In genomic region chr17:1645207-1646171, GRCh38 we compare ENCODE assay signal across 8 cellular contexts. TPM values are rescaled to one million over a fixed set of nuclear protein-coding genes. Genes with fewer than 3 reads are reported as not detected.
DNase-seq lines count a peak whose midpoint lies in the region; ATAC-seq and TF ChIP-seq lines count a peak whose summit lies in the region.

A gene with protein sequence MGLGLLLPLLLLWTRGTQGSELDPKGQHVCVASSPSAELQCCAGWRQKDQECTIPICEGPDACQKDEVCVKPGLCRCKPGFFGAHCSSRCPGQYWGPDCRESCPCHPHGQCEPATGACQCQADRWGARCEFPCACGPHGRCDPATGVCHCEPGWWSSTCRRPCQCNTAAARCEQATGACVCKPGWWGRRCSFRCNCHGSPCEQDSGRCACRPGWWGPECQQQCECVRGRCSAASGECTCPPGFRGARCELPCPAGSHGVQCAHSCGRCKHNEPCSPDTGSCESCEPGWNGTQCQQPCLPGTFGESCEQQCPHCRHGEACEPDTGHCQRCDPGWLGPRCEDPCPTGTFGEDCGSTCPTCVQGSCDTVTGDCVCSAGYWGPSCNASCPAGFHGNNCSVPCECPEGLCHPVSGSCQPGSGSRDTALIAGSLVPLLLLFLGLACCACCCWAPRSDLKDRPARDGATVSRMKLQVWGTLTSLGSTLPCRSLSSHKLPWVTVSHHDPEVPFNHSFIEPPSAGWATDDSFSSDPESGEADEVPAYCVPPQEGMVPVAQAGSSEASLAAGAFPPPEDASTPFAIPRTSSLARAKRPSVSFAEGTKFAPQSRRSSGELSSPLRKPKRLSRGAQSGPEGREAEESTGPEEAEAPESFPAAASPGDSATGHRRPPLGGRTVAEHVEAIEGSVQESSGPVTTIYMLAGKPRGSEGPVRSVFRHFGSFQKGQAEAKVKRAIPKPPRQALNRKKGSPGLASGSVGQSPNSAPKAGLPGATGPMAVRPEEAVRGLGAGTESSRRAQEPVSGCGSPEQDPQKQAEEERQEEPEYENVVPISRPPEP (minus strand): TSS chr17:1645732. CDS start chr17:1645697, 35 bp downstream.

- in situ Hi-C loops in endometrial microvascular endothelial cells (cut with HindIII; ENCODE audit: inconsistent ontology term, low pct_unique_long_range_greater_than_20kb, low sequenced_read_pairs) = no loop called here

- POLR2A ChIA-PET in naive thymus-derived CD8-positive, alpha-beta T cell (lab: Charles Lee) = interaction anchor here (0.7 to 2.0 kb wide), 3 partner anchors 16 to 382 kb away, joined by 3 to 13 read pairs (median 3); partner anchors contain the start of gene SLC43A2

- no peaks in the 10 kb centered on the region for H3K27me3 Mint-ChIP-seq in naive thymus-derived CD8-positive, alpha-beta T cell

- no peak for ATAC-seq in naive thymus-derived CD8-positive, alpha-beta T cell
- no peak for ATAC-seq in GM21529 (IDR thresholded peaks at IDR 0.05; ENCODE audit: unreplicated experiment)

- H3K36me3 ChIP-seq in Loucy (ENCODE audit: insufficient read depth, low read length) = peaks cover 6% of the 10 kb centered on the region; the same call in 1 of the 2 replicates

- peaks cover 0 to under 1% (median 0%) of the 10 kb centered on the region in 3 donors for H3K36me3 Mint-ChIP-seq in naive thymus-derived CD8-positive, alpha-beta T cell

- peaks cover 12% of the 10 kb centered on the region for H4K20me1 ChIP-seq in Loucy (ENCODE audit: insufficient read depth, low read length, poor library complexity, severe bottlenecking)

- H3K9me3 ChIP-seq in Loucy (ENCODE audit: insufficient read depth, low read depth, low read length) = no peaks in the 10 kb centered on the region

- H3K9me2 ChIP-seq in Loucy (replicated peaks; ENCODE audit: low read depth, low read length) = no peaks in the 10 kb centered on the region

- peak within 1 kb of the TSS; percentile 96 for H3K9ac ChIP-seq in Loucy (ENCODE audit: low read depth, low read length, poor library complexity, severe bottlenecking)

- peaks cover 27% of the 10 kb centered on the region for H3K4me1 ChIP-seq in Loucy (ENCODE audit: insufficient read depth, low read length, poor library complexity, severe bottlenecking)

- peak within 1 kb of the TSS; percentile 63 for H2AFZ ChIP-seq in Loucy (ENCODE audit: low read length)

- H3K27me3 ChIP-seq in Loucy (ENCODE audit: insufficient read depth, low read length, poor library complexity, severe bottlenecking) = no peaks in the 10 kb centered on the region

- H3K9me3 Mint-ChIP-seq in naive thymus-derived CD8-positive, alpha-beta T cell = peaks cover 0 to 2% (median 0%) of the 10 kb centered on the region in 9 donors

- peaks cover 5 to 34% (median 26%) of the 10 kb centered on the region in 4 donors for H3K4me1 Mint-ChIP-seq in naive thymus-derived CD8-positive, alpha-beta T cell

- peaks cover 21% of the 10 kb centered on the region for H3K79me2 ChIP-seq in Loucy (ENCODE audit: insufficient read depth, low read length)

- TF ChIP-seq CTCF in Loucy (conservative IDR thresholded peaks at IDR 0.05; ENCODE audit: low read length) = no peak

- H3K4me2 ChIP-seq in Loucy (ENCODE audit: low read depth, low read length, poor library complexity, severe bottlenecking) = peak within 1 kb of the TSS; percentile 97

- H3K27ac Mint-ChIP-seq in naive thymus-derived CD8-positive, alpha-beta T cell = peak within 1 kb of the TSS in 4 of 10 donors; percentile 29 to 76 (median 58)

- peak within 1 kb of the TSS; percentile 85 for H3K4me3 ChIP-seq in Loucy (ENCODE audit: low read length, poor library complexity, severe bottlenecking)

- H3F3A ChIP-seq in Loucy (ENCODE audit: low read depth) = no peaks in the 10 kb centered on the region

- H3K4me3 Mint-ChIP-seq in naive thymus-derived CD8-positive, alpha-beta T cell = peak within 1 kb of the TSS; percentile 54 to 88 (median 84)

- DNase-seq in Ammon's horn (ENCODE audit: low spot score) (peak; percentile 47), amniotic stem cell (lab: John Stamatoyannopoulos, UW) (no peak), AML-193 (lab: John Stamatoyannopoulos, UW) (no peak)
- DNase-seq in naive thymus-derived CD8-positive, alpha-beta T cell = peak in 1 of 10 donors; percentile 53
- DNase-seq in stimulated activated CD4-positive, alpha-beta T cell treated with anti-CD3 and anti-CD28 coated beads, Interleukin-2, amount 100 ng/mL, for 48 hours = no peak

RNA-seq across cellular contexts. Expression of the gene that starts here (rescaled TPM):
- 120 TPM for total RNA-seq in endometrial microvascular endothelial cells (ENCODE audit: inconsistent ontology term)
- 1 to 10 TPM in 1 of 2 experiments, under 1 TPM in 1; 0.63 to 1.3 TPM for total RNA-seq in naive thymus-derived CD8-positive, alpha-beta T cell
- under 1 TPM in 1 of 3 donors, not detected in 2; 0.25 TPM for polyA plus RNA-seq in naive thymus-derived CD8-positive, alpha-beta T cell

Comparison
In these comparisons a context has a peak if more than half of its experiments do, and no peak if none do; other contexts are left out.
1. RNA of the gene that starts here (total RNA-seq): 120 TPM in endometrial microvascular endothelial cells (single experiment); 0.63 to 1.3 TPM in naive thymus-derived CD8-positive, alpha-beta T cell; every median in the first group is over 10 times any median in the second.